Comparison of ENCODE assay signal across 17 cellular contexts in genomic region chr2:172248381-172249173, GRCh38.
DNase-seq lines count a peak whose midpoint lies in the region; ATAC-seq and TF ChIP-seq lines count a peak whose summit lies in the region.
"Had no signal": no experiment of that assay in that cellular context is flagged by ENCODE, and none has a peak within 500 bp of the region (broad histone marks: within the 10 kb centered on the region; RNA-seq: fewer than 3 reads in every experiment).

No MANE protein-coding gene starts in this region.

- H3K27me3 ChIP-seq in AG04450 (ENCODE audit: control insufficient read depth, insufficient read depth, low read length) = no peaks in the 10 kb centered on the region
- H3K27me3 ChIP-seq: vagina had no signal

- peaks cover 41% of the 10 kb centered on the region for H3K4me1 Mint-ChIP-seq in activated CD4-positive, alpha-beta T cell treated with anti-CD3 and anti-CD28 coated beads for 36 hours
- H3K4me1 Mint-ChIP-seq: stimulated activated memory B cell treated with anti-CD40 and anti-IgM and Interleukin-4, amounts not matched to agents 10 μg/mL and 1 μg/mL and 100 μg/mL, for 72 hours had no signal

- peak overlapping the region; percentile 1 for H3K27ac ChIP-seq in AG04450 (ENCODE audit: low read depth, low read length)
- H3K27ac ChIP-seq: vagina had no signal

- H3K9me3 Mint-ChIP-seq in activated CD4-positive, alpha-beta T cell treated with anti-CD3 and anti-CD28 coated beads for 36 hours (ENCODE audit: low read depth) = peaks cover 2% of the 10 kb centered on the region
- H3K9me3 Mint-ChIP-seq: H9 had no signal

- TF ChIP-seq CTCF in AG04450 (IDR thresholded peaks at IDR 0.05; ENCODE audit: low read depth, low read length) = no peak

- POLR2A ChIA-PET in AG04450 (lab: Yijun Ruan, JAX) = interaction anchor here (0.6 kb wide), 1 partner anchor 10 kb away, joined by 3 read pairs; no protein-coding TSS in a partner anchor
- POLR2A ChIA-PET in activated CD4-positive, alpha-beta T cell treated with anti-CD3 and anti-CD28 coated beads for 36 hours (lab: Charles Lee) = interaction anchor here (0.6 kb wide), 1 partner anchor 239 kb away, joined by 3 read pairs; no protein-coding TSS in a partner anchor

- H3K36me3 Mint-ChIP-seq in activated CD4-positive, alpha-beta T cell treated with anti-CD3 and anti-CD28 coated beads for 36 hours (ENCODE audit: low read depth) = no peaks in the 10 kb centered on the region
- H3K36me3 Mint-ChIP-seq: stimulated activated memory B cell treated with anti-CD40 and anti-IgM and Interleukin-4, amounts not matched to agents 10 μg/mL and 1 μg/mL and 100 μg/mL, for 72 hours had no signal

- no peak overlapping the region for H3K4me3 Mint-ChIP-seq in activated CD4-positive, alpha-beta T cell treated with anti-CD3 and anti-CD28 coated beads for 36 hours
- H3K4me3 Mint-ChIP-seq: activated CD8-positive, alpha-beta T cell treated with anti-CD3 and anti-CD28 coated beads for 36 hours; H9; stimulated activated memory B cell treated with anti-CD40 and anti-IgM and Interleukin-4, amounts not matched to agents 10 μg/mL and 1 μg/mL and 100 μg/mL, for 72 hours had no signal

- peaks cover 13% of the 10 kb centered on the region for H3K27me3 Mint-ChIP-seq in activated CD4-positive, alpha-beta T cell treated with anti-CD3 and anti-CD28 coated beads for 36 hours
- H3K27me3 Mint-ChIP-seq: activated CD8-positive, alpha-beta T cell treated with anti-CD3 and anti-CD28 coated beads for 36 hours had no signal

- H3K27ac Mint-ChIP-seq in activated CD4-positive, alpha-beta T cell treated with anti-CD3 and anti-CD28 coated beads for 36 hours = no peak overlapping the region
- H3K27ac Mint-ChIP-seq: activated CD8-positive, alpha-beta T cell treated with anti-CD3 and anti-CD28 coated beads for 36 hours; H9; stimulated activated memory B cell treated with anti-CD40 and anti-IgM and Interleukin-4, amounts not matched to agents 10 μg/mL and 1 μg/mL and 100 μg/mL, for 72 hours had no signal

- intact Hi-C loops in activated CD4-positive, alpha-beta T cell treated with anti-CD3 and anti-CD28 coated beads for 36 hours (cut with DNase I, micrococcal nuclease) = no loop called here
- intact Hi-C loops in posterior cingulate gyrus (cut with DNase I) = no loop called here

- H3K9me3 ChIP-seq in AG04450 (ENCODE audit: control insufficient read depth, insufficient read depth, low read length) = no peaks in the 10 kb centered on the region; the same call in 1 of the 2 replicates
- H3K9me3 ChIP-seq: vagina had no signal

- ATAC-seq in activated CD4-positive, alpha-beta T cell treated with anti-CD3 and anti-CD28 coated beads for 36 hours = no peak
- no peak for ATAC-seq in GM21526 (IDR thresholded peaks at IDR 0.05; ENCODE audit: low FRiP score, unreplicated experiment)
- ATAC-seq: activated CD8-positive, alpha-beta T cell treated with anti-CD3 and anti-CD28 coated beads for 36 hours; stimulated activated memory B cell treated with anti-CD40 and anti-IgM and Interleukin-4, amounts not matched to agents 10 μg/mL and 1 μg/mL and 100 μg/mL, for 72 hours had no signal

- CTCF ChIA-PET in AG04450 (lab: Charles Lee) = interaction anchor here (1.0 to 1.7 kb wide), 2 partner anchors 44 to 214 kb away, joined by 4 to 5 read pairs; no protein-coding TSS in a partner anchor
- CTCF ChIA-PET in activated CD4-positive, alpha-beta T cell treated with anti-CD3 and anti-CD28 coated beads for 36 hours (lab: Charles Lee) = interaction anchor here (0.6 to 1.4 kb wide), 2 partner anchors 14 to 38 kb away, joined by 3 read pairs; no protein-coding TSS in a partner anchor

- no peak for DNase-seq in AG04450 (ENCODE audit: low read depth, low spot score)
- DNase-seq in HS-5 (ENCODE audit: low read depth) = peak; percentile 68
- DNase-seq in SW 1271 (lab: John Stamatoyannopoulos, UW) = peak; percentile 68 to 86
- peak; percentile 15 for DNase-seq in iris pigment epithelial cell (ENCODE audit: low read depth)
- no peak for DNase-seq in activated CD4-positive, alpha-beta T cell treated with anti-CD3 and anti-CD28 coated beads for 36 hours
- DNase-seq in Kasumi-1 (lab: John Stamatoyannopoulos, UW) = no peak
- no peak for DNase-seq in posterior cingulate gyrus
- DNase-seq: activated CD8-positive, alpha-beta T cell treated with anti-CD3 and anti-CD28 coated beads for 36 hours; activated gamma-delta T cell; DMS79 treated with DMSO at 0.1 percent for 48 hours; erythroblast; H9; NCI-H1105 treated with DMSO at 0.1 percent for 48 hours; NK-92 treated with Interleukin-12 subunit alpha and Interleukin-12 subunit beta, amount 100 ng/mL, for 24 hours had no signal

- H3K4me3 ChIP-seq in AG04450 (ENCODE audit: low read depth, low read length) = no peak overlapping the region
- H3K4me3 ChIP-seq: vagina had no signal

Comparison
In these comparisons a context has a peak if more than half of its experiments do, and no peak if none do; other contexts are left out.
1. DNase-seq: peak in HS-5 (single experiment), SW 1271 (2 of 2) and iris pigment epithelial cell (single experiment); none in AG04450 (single experiment), activated CD4-positive, alpha-beta T cell treated with anti-CD3 and anti-CD28 coated beads for 36 hours (single experiment), Kasumi-1 (0 of 2) and posterior cingulate gyrus (0 of 10).